Comparison of ENCODE assay signal across 7 cellular contexts in the genomic region with DNA sequence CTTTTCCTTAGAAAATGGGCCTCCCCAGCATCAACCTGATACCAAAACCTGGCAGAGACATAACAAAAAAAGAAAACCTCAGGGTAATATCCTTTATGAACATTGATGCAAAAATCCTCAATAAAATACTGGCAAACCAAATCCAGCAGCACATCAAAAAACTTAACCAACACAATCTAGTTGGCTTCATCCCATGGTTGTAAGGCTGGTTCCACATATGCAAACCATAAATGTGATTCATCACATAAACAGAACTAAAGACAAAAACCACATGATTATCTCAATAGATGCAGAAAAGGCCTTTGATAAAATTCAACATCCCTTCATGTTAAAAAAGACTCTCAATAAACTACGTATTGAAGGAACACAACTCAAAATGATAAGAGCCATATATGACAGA.
DNase-seq lines count a peak whose midpoint lies in the region; TF ChIP-seq lines count a peak whose summit lies in the region.
"Not testable (repeated sequence)": the region's sequence is repeated elsewhere in the genome, so short reads cannot be mapped to it uniquely, and the experiment has no call there.

No MANE protein-coding gene starts in this region.

- peaks cover 14% of the 10 kb centered on the region for H3K4me1 ChIP-seq in adipocyte (ENCODE audit: control insufficient read depth, insufficient read depth, low read length)

- not testable (repeated sequence) for H3K36me3 ChIP-seq in adipocyte (ENCODE audit: control insufficient read depth, insufficient read depth, low read length, severe bottlenecking); brain microvascular endothelial cell (replicated peaks)

- not testable (repeated sequence) for TF ChIP-seq CTCF in AG10803 (conservative IDR thresholded peaks at IDR 0.05; ENCODE audit: low read length); brain microvascular endothelial cell (IDR thresholded peaks at IDR 0.05; ENCODE audit: low read depth, low read length, missing control alignments)

- not testable (repeated sequence) for H3K27ac ChIP-seq in brain microvascular endothelial cell

- not testable (repeated sequence) for H3K9me3 ChIP-seq in adipocyte (ENCODE audit: control insufficient read depth, low read length)

- H3K27me3 ChIP-seq in adipocyte (replicated peaks; ENCODE audit: control insufficient read depth, insufficient read depth, low read length); brain microvascular endothelial cell (replicated peaks): not testable (repeated sequence)

- not testable (repeated sequence) for H3K4me3 ChIP-seq in AG10803 (ENCODE audit: low read length); adipocyte (ENCODE audit: low read length); brain microvascular endothelial cell (ENCODE audit: low read depth, low read length); skeletal muscle cell (ENCODE audit: low read depth, low read length)

- in situ Hi-C loops in brain microvascular endothelial cell (cut with HindIII; ENCODE audit: low pct_ligation_motif_present, low sequenced_read_pairs) = not testable (repeated sequence)

- peak; percentile 65 for DNase-seq in AG10803 (ENCODE audit: low read depth)
- peak; percentile 44 for DNase-seq in GM04503 (ENCODE audit: low read depth)
- peak; percentile 25 for DNase-seq in HS-5 (ENCODE audit: low read depth)
- peak; percentile 27 for DNase-seq in adipocyte (ENCODE audit: low read depth)
- peak; percentile 3 for DNase-seq in brain microvascular endothelial cell
- peak; percentile 90 for DNase-seq in fibroblast of peridontal ligament (ENCODE audit: extremely low read depth)
- DNase-seq in skeletal muscle cell (ENCODE audit: low read depth) = peak; percentile 28

- not testable (repeated sequence) for H3K9ac ChIP-seq in adipocyte (ENCODE audit: low read length)

Comparison
In these comparisons a context has a peak if more than half of its experiments do, and no peak if none do; other contexts are left out.
1. DNase-seq: peak in every context shown above with its lines; median percentile 90 in fibroblast of peridontal ligament; 65 in AG10803; 44 in GM04503; 28 in skeletal muscle cell; 27 in adipocyte; 25 in HS-5; 3 in brain microvascular endothelial cell.